Comparison of ENCODE assay signal across 9 cellular contexts in genomic region chr1:41626616-41627375, GRCh38.
A peak's percentile ranks its signal among the peaks of the same experiment; 100 is the strongest.
DNase-seq lines count a peak whose midpoint lies in the region; ATAC-seq and TF ChIP-seq lines count a peak whose summit lies in the region.
"Had no signal": no experiment of that assay in that cellular context is flagged by ENCODE, and none has a peak within 500 bp of the region (broad histone marks: within the 10 kb centered on the region; RNA-seq: fewer than 3 reads in every experiment).

No MANE protein-coding gene starts in this region.

- BruUV-seq in PC-9 (replicated peaks; lab: Mats Ljungman, UMichigan): TSS peak; percentile 41

- CTCF ChIA-PET in PC-9 (lab: Charles Lee): no interaction called here

- H3K27me3 ChIP-seq in PC-9 (ENCODE audit: insufficient read depth, low read depth) (no peaks in the 10 kb centered on the region), body of pancreas (no peaks in the 10 kb centered on the region)

- H3K4me3 ChIP-seq in PC-9: no peak overlapping the region
- no peak overlapping the region for H3K4me3 ChIP-seq in body of pancreas

- DNase-seq in EH (ENCODE audit: low read depth) (peak; percentile 59), PC-9 (peak; percentile 89 to 90), body of pancreas (peak in 1 of 4 donors; percentile 11), SIG-M5 treated with dmso at 0.1 percent for 504 hours (lab: John Stamatoyannopoulos, UW; ENCODE audit: unreplicated experiment) (no peak), NCI-H748 (lab: John Stamatoyannopoulos, UW; ENCODE audit: unreplicated experiment) (no peak), anterior cingulate cortex (lab: John Stamatoyannopoulos, UW) (no peak)
- peak; percentile 43 to 68 (median 55) for DNase-seq in stimulated activated CD4-positive, alpha-beta T cell treated with anti-CD3 and anti-CD28 coated beads, Interleukin-12 subunit alpha, Interleukin-12 subunit beta, amount 100 ng/mL, for 48 hours (ENCODE audit: low read depth in 2 of 3, low spot score in 1 of 3)
- DNase-seq: NCI-H2029 had no signal

- H4K20me1 ChIP-seq in PC-9 (ENCODE audit: insufficient read depth): no peaks in the 10 kb centered on the region

- ATAC-seq in body of pancreas: peak; percentile 49
- ATAC-seq in GM21528 (IDR thresholded peaks at IDR 0.05; ENCODE audit: low FRiP score, unreplicated experiment): no peak

- POLR2A ChIA-PET in PC-9 (lab: Charles Lee; ENCODE audit: unreplicated experiment): no interaction called here

- H3F3A ChIP-seq in PC-9 (ENCODE audit: insufficient read depth, low read depth): peaks cover 3% of the 10 kb centered on the region; the same call in 1 of the 2 replicates

- 65 to 72% methylated on average over 3 to 10 of the region's 10 CpGs for WGBS in body of pancreas, 2 donors

- TF ChIP-seq CTCF in PC-9 (conservative IDR thresholded peaks at IDR 0.05): no peak
- no peak for TF ChIP-seq CTCF in body of pancreas (IDR thresholded peaks at IDR 0.05)

- H3K9me3 ChIP-seq in PC-9 (ENCODE audit: insufficient read depth, low read depth): no peaks in the 10 kb centered on the region
- no peaks in the 10 kb centered on the region for H3K9me3 ChIP-seq in body of pancreas

- H3K36me3 ChIP-seq in PC-9 (ENCODE audit: low read depth) (no peaks in the 10 kb centered on the region), body of pancreas (replicated peaks in 1 of 2; ENCODE audit: insufficient read depth in 1 of 2, low read depth in 2 of 2) (no peaks in the 10 kb centered on the region)

- no peaks in the 10 kb centered on the region for H3K79me2 ChIP-seq in PC-9 (ENCODE audit: low read depth)

- no peaks in the 10 kb centered on the region for H3K9me2 ChIP-seq in PC-9 (ENCODE audit: insufficient read depth)

- no peak for TF ChIP-seq POLR2A in body of pancreas (IDR thresholded peaks at IDR 0.05)

- no peak overlapping the region for H2AFZ ChIP-seq in PC-9

- H3K4me1 ChIP-seq in PC-9 (replicated peaks; ENCODE audit: insufficient read depth) (peaks cover 26% of the 10 kb centered on the region), body of pancreas (peaks cover 17% of the 10 kb centered on the region)

- H3K4me2 ChIP-seq in PC-9: peak overlapping the region; percentile 11; the same call in 1 of the 2 replicates

- H3K27ac ChIP-seq in PC-9 (no peak overlapping the region), body of pancreas (peak overlapping the region in 2 of 4 donors; percentile 61)

- intact Hi-C loops in PC-9 (cut with micrococcal nuclease; ENCODE audit: unreplicated experiment): loop anchor here (2.0 kb wide), 2 partner anchors 38 to 128 kb away; no protein-coding TSS in a partner anchor
- intact Hi-C loops in body of pancreas (cut with DNase I): no loop called here

Comparison
In these comparisons a context has a peak if more than half of its experiments do, and no peak if none do; other contexts are left out.
1. DNase-seq: peak in EH (single experiment), PC-9 (2 of 2) and stimulated activated CD4-positive, alpha-beta T cell treated with anti-CD3 and anti-CD28 coated beads, Interleukin-12 subunit alpha, Interleukin-12 subunit beta, amount 100 ng/mL, for 48 hours (3 of 3); none in SIG-M5 treated with dmso at 0.1 percent for 504 hours (single experiment), NCI-H748 (single experiment) and anterior cingulate cortex (0 of 58).